Comparison of ENCODE assay signal across 22 cellular contexts in the genomic region with DNA sequence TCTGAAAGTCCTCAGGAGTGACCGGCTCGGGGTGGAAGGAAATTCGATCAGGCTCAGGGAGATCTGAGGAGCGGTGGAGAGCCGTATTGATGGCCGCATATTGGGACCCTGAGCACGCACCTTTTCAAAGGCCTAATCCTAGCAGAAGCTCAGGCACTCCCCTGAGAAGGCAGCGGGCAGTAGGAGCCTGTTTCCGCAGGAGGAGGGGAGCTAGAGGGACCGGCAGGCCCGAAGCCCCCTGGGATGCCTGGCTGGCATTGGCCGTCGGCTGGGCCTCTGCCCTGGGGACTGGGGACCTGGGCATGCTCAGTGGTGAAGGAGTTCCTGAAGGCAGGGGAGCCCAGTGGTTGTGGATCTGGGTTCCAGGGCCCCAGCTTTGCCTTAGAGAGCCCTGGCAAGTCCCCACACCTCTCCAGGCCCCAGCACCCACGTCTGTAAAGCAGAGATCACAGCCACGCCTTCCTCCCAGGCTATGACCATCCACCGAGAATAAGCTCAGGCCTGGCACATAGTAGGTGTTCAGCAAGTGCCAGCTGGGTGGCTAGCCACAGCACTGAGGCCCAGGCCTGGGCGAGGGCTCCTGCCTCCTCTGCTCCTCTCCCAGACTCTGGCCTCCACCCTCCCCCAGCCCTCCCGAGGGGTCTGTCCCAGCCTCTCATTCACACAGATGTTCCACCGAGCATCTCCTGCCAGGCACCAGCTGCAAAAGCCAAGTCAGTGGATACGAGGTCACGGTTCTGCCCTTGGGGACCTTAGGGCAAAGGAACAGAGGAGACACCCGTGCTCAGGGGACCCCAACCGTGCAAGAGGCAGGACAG. TPM values are rescaled to one million over a fixed set of nuclear protein-coding genes. Genes with fewer than 3 reads are reported as not detected.
DNase-seq lines count a peak whose midpoint lies in the region; ATAC-seq, FAIRE-seq and TF ChIP-seq lines count a peak whose summit lies in the region.
"Had no signal": no experiment of that assay in that cellular context is flagged by ENCODE, and none has a peak within 500 bp of the region (broad histone marks: within the 10 kb centered on the region; RNA-seq: fewer than 3 reads in every experiment).

No MANE protein-coding gene starts in this region.

- H3K4me1 ChIP-seq in endothelial cell of umbilical vein (ENCODE audit: control insufficient read depth, extremely low read depth, insufficient read depth, low read length) (no peaks in the 10 kb centered on the region), neuronal stem cell (ENCODE audit: control insufficient read depth in 2 of 2, insufficient read depth in 1 of 2, low read depth in 1 of 2, low read length in 2 of 2) (peaks cover 9 to 10% of the 10 kb centered on the region in 2 donors)

- intact Hi-C loops in endothelial cell of umbilical vein (cut with micrococcal nuclease): no loop called here

- H4K20me1 ChIP-seq in endothelial cell of umbilical vein (replicated peaks; ENCODE audit: control insufficient read depth, extremely low read depth, insufficient read depth, low read length): no peaks in the 10 kb centered on the region

- POLR2A ChIA-PET in endothelial cell of umbilical vein (lab: Charles Lee): no interaction called here

- H3K79me1 ChIP-seq in neuronal stem cell (ENCODE audit: low read depth, low read length): peaks cover 3% of the 10 kb centered on the region

- peak overlapping the region; percentile 50 for H3K18ac ChIP-seq in neuronal stem cell (ENCODE audit: low read length)

- no peak overlapping the region for H4K8ac ChIP-seq in neuronal stem cell (ENCODE audit: low read depth, low read length)

- no peak overlapping the region for H4K91ac ChIP-seq in neuronal stem cell (ENCODE audit: low read depth, low read length, poor library complexity)

- H3K9me3 Mint-ChIP-seq in activated naive CD8-positive, alpha-beta T cell treated with anti-CD3 and anti-CD28 coated beads, Interleukin-2, amount 50 U/mL, for 24 hours: no peaks in the 10 kb centered on the region
- H3K9me3 Mint-ChIP-seq: activated naive CD8-positive, alpha-beta T cell treated with anti-CD3 and anti-CD28 coated beads for 36 hours; CD14-positive monocyte had no signal

- peak overlapping the region; percentile 99 for H3K23ac ChIP-seq in neuronal stem cell (ENCODE audit: low read depth, low read length, poor library complexity)

- H3K27me3 Mint-ChIP-seq in activated naive CD8-positive, alpha-beta T cell treated with anti-CD3 and anti-CD28 coated beads, Interleukin-2, amount 50 U/mL, for 24 hours: no peaks in the 10 kb centered on the region
- H3K27me3 Mint-ChIP-seq: activated naive CD8-positive, alpha-beta T cell treated with anti-CD3 and anti-CD28 coated beads for 36 hours had no signal

- H3K4ac ChIP-seq in neuronal stem cell (ENCODE audit: low read length): no peak overlapping the region

- no peak overlapping the region for H3K4me2 ChIP-seq in endothelial cell of umbilical vein (ENCODE audit: insufficient read depth, low read length)
- H3K4me2 ChIP-seq in neuronal stem cell (ENCODE audit: insufficient read depth, low read length, poor library complexity, severe bottlenecking): peak overlapping the region; percentile 18

- peak overlapping the region; percentile 15 for H2BK15ac ChIP-seq in neuronal stem cell (ENCODE audit: low read length)

- FAIRE-seq in endothelial cell of umbilical vein (lab: Jason Lieb, UNC): no peak

- H3K27ac Mint-ChIP-seq in activated naive CD8-positive, alpha-beta T cell treated with anti-CD3 and anti-CD28 coated beads, Interleukin-2, amount 50 U/mL, for 24 hours: no peak overlapping the region
- H3K27ac Mint-ChIP-seq: activated naive CD8-positive, alpha-beta T cell treated with anti-CD3 and anti-CD28 coated beads for 36 hours had no signal

- H2AFZ ChIP-seq in endothelial cell of umbilical vein (ENCODE audit: low read depth, low read length) (peak overlapping the region; percentile 48), neuronal stem cell (ENCODE audit: low read length) (peak overlapping the region; percentile 76)

- H3K9ac ChIP-seq in endothelial cell of umbilical vein (replicated peaks; ENCODE audit: extremely low read depth, insufficient read depth, low read length) (no peak overlapping the region), neuronal stem cell (ENCODE audit: low read depth, low read length, poor library complexity) (no peak overlapping the region)

- H3K36me3 ChIP-seq in endothelial cell of umbilical vein (ENCODE audit: control insufficient read depth in 2 of 2, extremely low read depth in 1 of 2, insufficient read depth in 2 of 2, low read length in 2 of 2): no peaks in the 10 kb centered on the region
- no peaks in the 10 kb centered on the region for H3K36me3 ChIP-seq in neuronal stem cell (replicated peaks in 1 of 2; ENCODE audit: control insufficient read depth in 2 of 2, insufficient read depth in 2 of 2, low read length in 2 of 2)
- H3K36me3 ChIP-seq: tibial nerve had no signal

- no peak for ATAC-seq in GM18867 (IDR thresholded peaks at IDR 0.05; ENCODE audit: unreplicated experiment)
- ATAC-seq in activated naive CD8-positive, alpha-beta T cell treated with anti-CD3 and anti-CD28 coated beads, Interleukin-2, amount 50 U/mL, for 24 hours: no peak
- no peak for ATAC-seq in HG02623 (IDR thresholded peaks at IDR 0.05; ENCODE audit: unreplicated experiment)
- ATAC-seq: left colon had no signal

- TF ChIP-seq CTCF in endothelial cell of umbilical vein (IDR thresholded peaks at IDR 0.05; ENCODE audit: extremely low read depth in 1 of 2, insufficient read depth in 1 of 2, low read depth in 1 of 2, low read length in 2 of 2): no peak

- no peaks in the 10 kb centered on the region for H3K79me2 ChIP-seq in endothelial cell of umbilical vein (ENCODE audit: control insufficient read depth, insufficient read depth, low read length)

- no peak overlapping the region for H2BK120ac ChIP-seq in neuronal stem cell (ENCODE audit: low read depth, low read length)

- no peak overlapping the region for H3K4me3 Mint-ChIP-seq in activated naive CD8-positive, alpha-beta T cell treated with anti-CD3 and anti-CD28 coated beads, Interleukin-2, amount 50 U/mL, for 24 hours
- H3K4me3 Mint-ChIP-seq: activated naive CD8-positive, alpha-beta T cell treated with anti-CD3 and anti-CD28 coated beads for 36 hours; CD14-positive monocyte had no signal

- DNase-seq in NCI-H2171 treated with DMSO at 0.1 percent for 48 hours (lab: John Stamatoyannopoulos, UW): peak; percentile 27
- DNase-seq in NCI-H2171 (lab: John Stamatoyannopoulos, UW): no peak
- no peak for DNase-seq in endothelial cell of umbilical vein (ENCODE audit: low read depth, low spot score)
- DNase-seq in neuronal stem cell (ENCODE audit: low spot score): no peak
- DNase-seq in pons (ENCODE audit: low spot score): no peak
- no peak for DNase-seq in activated naive CD8-positive, alpha-beta T cell treated with anti-CD3 and anti-CD28 coated beads, Interleukin-2, amount 50 U/mL, for 24 hours
- DNase-seq: activated CD4-positive, alpha-beta T cell treated with anti-CD3 and anti-CD28 coated beads for 1 hour; activated naive CD8-positive, alpha-beta T cell treated with anti-CD3 and anti-CD28 coated beads for 36 hours; cortex of kidney; left colon; MM.1S; NCI-H1694 treated with DMSO at 0.1 percent for 48 hours; NCI-H345; stimulated activated naive CD4-positive, alpha-beta T cell had no signal

- H2BK12ac ChIP-seq in neuronal stem cell (ENCODE audit: low read length): peak overlapping the region; percentile 33

- H3K4me1 Mint-ChIP-seq in activated naive CD8-positive, alpha-beta T cell treated with anti-CD3 and anti-CD28 coated beads, Interleukin-2, amount 50 U/mL, for 24 hours: no peaks in the 10 kb centered on the region
- H3K4me1 Mint-ChIP-seq: CD14-positive monocyte had no signal

- H3K14ac ChIP-seq in neuronal stem cell (ENCODE audit: low read length): peak overlapping the region; percentile 2

- dilution Hi-C loops in endothelial cell of umbilical vein (cut with MboI; ENCODE audit: extremely low pct_ligation_motif_present, low sequenced_read_pairs): no loop called here

- no peak for TF ChIP-seq POLR2A in endothelial cell of umbilical vein (IDR thresholded peaks at IDR 0.05; ENCODE audit: low read depth, low read length)

- BruUV-seq in endothelial cell of umbilical vein (replicated peaks; lab: Mats Ljungman, UMichigan): no TSS peak

- H3K27ac ChIP-seq in endothelial cell of umbilical vein (ENCODE audit: insufficient read depth, low read depth, low read length) (no peak overlapping the region), neuronal stem cell (replicated peaks; ENCODE audit: low read length) (no peak overlapping the region)
- H3K27ac ChIP-seq: 22Rv1, tibial nerve had no signal

- no peak overlapping the region for H3K4me3 ChIP-seq in endothelial cell of umbilical vein (replicated peaks in 1 of 3; ENCODE audit: insufficient read depth in 1 of 3, low read depth in 1 of 3, low read length in 3 of 3)
- no peak overlapping the region for H3K4me3 ChIP-seq in neuronal stem cell (ENCODE audit: low read length in 2 of 2)

- H3K9me3 ChIP-seq in endothelial cell of umbilical vein (replicated peaks; ENCODE audit: control insufficient read depth, insufficient read depth, low read length) (no peaks in the 10 kb centered on the region), neuronal stem cell (replicated peaks in 1 of 2; ENCODE audit: control insufficient read depth in 2 of 2, insufficient read depth in 1 of 2, low read depth in 1 of 2, low read length in 2 of 2) (no peaks in the 10 kb centered on the region)
- H3K9me3 ChIP-seq: tibial nerve had no signal

- CTCF ChIA-PET in endothelial cell of umbilical vein (lab: Charles Lee): interaction anchor here (0.9 to 1.0 kb wide), 2 partner anchors 13 to 85 kb away, joined by 6 to 7 read pairs; no protein-coding TSS in a partner anchor

- no CpG with 5 or more reads among the region's 23 CpGs for WGBS in neuronal stem cell (ENCODE audit: extremely low coverage in 2 of 2, insufficient read length in 2 of 2, insufficient replicate concordance in 1 of 2), 2 donors

- H3K9me1 ChIP-seq in endothelial cell of umbilical vein (replicated peaks; ENCODE audit: control insufficient read depth, extremely low read depth, insufficient read depth, low read length): no peaks in the 10 kb centered on the region

- no peak overlapping the region for H2BK5ac ChIP-seq in neuronal stem cell (ENCODE audit: low read length)

- peak overlapping the region; percentile 70 for H2AK5ac ChIP-seq in neuronal stem cell (ENCODE audit: low read depth, low read length)

- H3K27me3 ChIP-seq in endothelial cell of umbilical vein (ENCODE audit: control insufficient read depth in 2 of 2, insufficient read depth in 2 of 2, low read length in 2 of 2): peaks cover 0 to 4% of the 10 kb centered on the region in 2 experiments
- peaks cover 0 to 57% (median 2%) of the 10 kb centered on the region in 3 experiments for H3K27me3 ChIP-seq in neuronal stem cell (ENCODE audit: control insufficient read depth in 3 of 3, insufficient read depth in 3 of 3, low read depth in 1 of 3, low read length in 3 of 3)

- H3K36me3 Mint-ChIP-seq in activated naive CD8-positive, alpha-beta T cell treated with anti-CD3 and anti-CD28 coated beads, Interleukin-2, amount 50 U/mL, for 24 hours (ENCODE audit: low read depth): no peaks in the 10 kb centered on the region
- H3K36me3 Mint-ChIP-seq: activated naive CD8-positive, alpha-beta T cell treated with anti-CD3 and anti-CD28 coated beads for 36 hours; CD14-positive monocyte had no signal

RNA-seq across cellular contexts. Expression of a gene that starts 17.2 kb away (rescaled TPM):
- total RNA-seq in endothelial cell of umbilical vein: not detected in 2 replicates
- polyA plus RNA-seq in endothelial cell of umbilical vein: not detected in 2 replicates
- polyA plus RNA-seq in endothelial cell of umbilical vein (2011; cell fraction: cytosol; rRNA removed): not detected in 2 replicates
- not detected in 2 replicates for polyA plus RNA-seq in endothelial cell of umbilical vein (2011; cell fraction: nucleus; rRNA removed)
- polyA plus RNA-seq in endothelial cell of umbilical vein (2012): 0.46 TPM in 1 of 2 replicates, not detected in the other
- polyA minus RNA-seq in endothelial cell of umbilical vein: not detected in 2 replicates
- not detected for polyA minus RNA-seq in endothelial cell of umbilical vein (2011; cell fraction: cytosol; rRNA and poly(A)+ RNA removed)
- not detected in 2 replicates for polyA minus RNA-seq in endothelial cell of umbilical vein (2011; cell fraction: nucleus; rRNA and poly(A)+ RNA removed)
- polyA plus RNA-seq in neuronal stem cell (2013, experiment 1 of 2): not detected
- not detected for polyA plus RNA-seq in neuronal stem cell (2013, experiment 2 of 2)
- total RNA-seq: activated naive CD8-positive, alpha-beta T cell treated with anti-CD3 and anti-CD28 coated beads for 36 hours; glomerular endothelial cell; H7; left colon; tibial nerve had no signal
- polyA plus RNA-seq: neural cell had no signal

RNA-seq across cellular contexts. Expression of a gene that starts 25.2 kb away (rescaled TPM):
- total RNA-seq in endothelial cell of umbilical vein: not detected in 2 replicates
- 0.14 and 0.29 TPM in 2 replicates for polyA plus RNA-seq in endothelial cell of umbilical vein
- 0.31 and 0.32 TPM in 2 replicates for polyA plus RNA-seq in endothelial cell of umbilical vein (2011; cell fraction: cytosol; rRNA removed)
- polyA plus RNA-seq in endothelial cell of umbilical vein (2011; cell fraction: nucleus; rRNA removed): not detected in 2 replicates
- 0.29 and 0.44 TPM in 2 replicates for polyA plus RNA-seq in endothelial cell of umbilical vein (2012)
- polyA minus RNA-seq in endothelial cell of umbilical vein: not detected in 2 replicates
- polyA minus RNA-seq in endothelial cell of umbilical vein (2011; cell fraction: cytosol; rRNA and poly(A)+ RNA removed): 14.6 TPM
- polyA minus RNA-seq in endothelial cell of umbilical vein (2011; cell fraction: nucleus; rRNA and poly(A)+ RNA removed): not detected in 2 replicates
- 0.82 TPM for polyA plus RNA-seq in neuronal stem cell (2013, experiment 1 of 2)
- polyA plus RNA-seq in neuronal stem cell (2013, experiment 2 of 2): 0.89 TPM
- total RNA-seq: activated naive CD8-positive, alpha-beta T cell treated with anti-CD3 and anti-CD28 coated beads for 36 hours; glomerular endothelial cell; tibial nerve had no signal
- polyA plus RNA-seq: CD14-positive monocyte had no signal
